Comparison of ENCODE assay signal across 28 cellular contexts in the genomic region with DNA sequence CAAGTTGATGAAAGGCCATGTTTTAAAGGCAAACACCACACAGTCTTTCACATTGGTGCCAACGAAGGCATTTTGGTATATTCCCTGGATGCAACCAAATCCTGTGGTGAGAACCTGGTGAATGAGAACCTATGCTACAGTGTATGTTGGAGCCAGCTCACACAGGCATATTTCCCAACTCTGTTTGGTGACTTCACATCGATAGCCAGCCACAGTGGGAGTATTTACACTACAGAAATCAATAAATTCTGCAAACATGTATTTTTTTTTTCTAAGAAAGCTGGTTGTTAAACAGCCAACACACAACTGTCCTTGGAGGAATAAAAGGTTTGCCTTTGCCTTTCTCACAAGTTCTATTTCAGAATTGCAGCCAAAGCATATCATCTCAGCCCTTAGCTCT.
"Had no signal": no experiment of that assay in that cellular context is flagged by ENCODE, and none has a peak within 500 bp of the region (broad histone marks: within the 10 kb centered on the region; RNA-seq: fewer than 3 reads in every experiment).

No MANE protein-coding gene starts in this region.

- H3K4me1 Mint-ChIP-seq: activated CD4-positive, alpha-beta memory T cell treated with anti-CD3 and anti-CD28 coated beads, Interleukin-2, amount 10 ng/mL, durations not matched to agents 7 days and 5 days; activated naive CD4-positive, alpha-beta T cell treated with anti-CD3 and anti-CD28 coated beads, Interleukin-2, amount 50 U/mL, for 24 hours; activated naive CD8-positive, alpha-beta T cell treated with anti-CD3 and anti-CD28 coated beads, Interleukin-2, amount 10 ng/mL, durations not matched to agents 7 days and 5 days; activated T-helper 17 cell treated with anti-CD3 and anti-CD28 coated beads, Interleukin-2, amount 50 U/mL, for 72 hours had no signal

- H3K4me3 ChIP-seq: Peyer's patch had no signal

- H3K36me3 Mint-ChIP-seq: activated naive CD4-positive, alpha-beta T cell treated with anti-CD3 and anti-CD28 coated beads, Interleukin-2, amount 50 U/mL, for 24 hours; activated naive CD8-positive, alpha-beta T cell treated with anti-CD3 and anti-CD28 coated beads, Interleukin-2, amount 10 ng/mL, durations not matched to agents 7 days and 5 days; brain had no signal

- H3K9me3 Mint-ChIP-seq: activated CD4-positive, alpha-beta memory T cell treated with anti-CD3 and anti-CD28 coated beads, Interleukin-2, amount 10 ng/mL, durations not matched to agents 7 days and 5 days; activated naive CD4-positive, alpha-beta T cell treated with anti-CD3 and anti-CD28 coated beads, Interleukin-2, amount 50 U/mL, for 24 hours; brain had no signal

- DNase-seq: activated CD4-positive, alpha-beta memory T cell treated with anti-CD3 and anti-CD28 coated beads, Interleukin-2, amount 10 ng/mL, durations not matched to agents 7 days and 5 days; activated CD4-positive, alpha-beta T cell treated with anti-CD3 and anti-CD28 coated beads for 1 hour; activated CD4-positive, alpha-beta T cell treated with anti-CD3 and anti-CD28 coated beads for 48 hours; activated CD4-positive, CD25-positive, alpha-beta regulatory T cell; activated effector memory CD4-positive, alpha-beta T cell treated with anti-CD3 and anti-CD28 coated beads, Interleukin-2, amount 50 U/mL, for 16 hours; activated naive CD4-positive, alpha-beta T cell; activated naive CD8-positive, alpha-beta T cell treated with anti-CD3 and anti-CD28 coated beads, Interleukin-2, amount 10 ng/mL, durations not matched to agents 7 days and 5 days; activated T-cell treated with anti-CD3 and anti-CD28 coated beads, Interleukin-2, amount 50 U/mL, for 1 hour; activated T-cell treated with anti-CD3 and anti-CD28 coated beads, Interleukin-2, amount 50 U/mL, for 72 hours; caudate nucleus; cerebellar nuclear complex; NCI-H1092 treated with DMSO at 0.1 percent for 48 hours; NCI-H1417; NCI-H1694; NCI-H1930; NCI-H2081 treated with DMSO at 0.1 percent for 48 hours; NCI-H345; NCI-H524 treated with DMSO at 0.1 percent for 48 hours; PC-3; Peyer's patch; RPMI8226; SHP77 treated with DMSO at 0.1 percent for 48 hours; T1000; WERI-Rb-1 had no signal

- H3K9me3 ChIP-seq: Peyer's patch had no signal

- H3K36me3 ChIP-seq: Peyer's patch, WERI-Rb-1 had no signal

- H3K4me3 Mint-ChIP-seq: activated CD4-positive, alpha-beta memory T cell treated with anti-CD3 and anti-CD28 coated beads, Interleukin-2, amount 10 ng/mL, durations not matched to agents 7 days and 5 days; activated naive CD4-positive, alpha-beta T cell treated with anti-CD3 and anti-CD28 coated beads, Interleukin-2, amount 50 U/mL, for 24 hours; activated naive CD8-positive, alpha-beta T cell treated with anti-CD3 and anti-CD28 coated beads, Interleukin-2, amount 10 ng/mL, durations not matched to agents 7 days and 5 days; activated T-cell treated with anti-CD3 and anti-CD28 coated beads, Interleukin-2, amount 50 U/mL, for 72 hours; activated T-helper 17 cell treated with anti-CD3 and anti-CD28 coated beads, Interleukin-2, amount 50 U/mL, for 72 hours; brain had no signal

- ATAC-seq: activated T-cell treated with anti-CD3 and anti-CD28 coated beads, Interleukin-2, amount 50 U/mL, for 72 hours; activated T-helper 17 cell treated with anti-CD3 and anti-CD28 coated beads, Interleukin-2, amount 50 U/mL, for 72 hours; PC-3 had no signal

- H3K4me1 ChIP-seq: Peyer's patch had no signal

- H3K27ac ChIP-seq: KMS-11, Peyer's patch, WERI-Rb-1 had no signal

- H3K27me3 Mint-ChIP-seq: activated CD4-positive, alpha-beta memory T cell treated with anti-CD3 and anti-CD28 coated beads, Interleukin-2, amount 10 ng/mL, durations not matched to agents 7 days and 5 days; activated naive CD4-positive, alpha-beta T cell treated with anti-CD3 and anti-CD28 coated beads, Interleukin-2, amount 50 U/mL, for 24 hours; activated naive CD8-positive, alpha-beta T cell treated with anti-CD3 and anti-CD28 coated beads, Interleukin-2, amount 10 ng/mL, durations not matched to agents 7 days and 5 days; activated T-helper 17 cell treated with anti-CD3 and anti-CD28 coated beads, Interleukin-2, amount 50 U/mL, for 72 hours; brain had no signal

- H3K4me2 ChIP-seq: KMS-11 had no signal

- H3K27ac Mint-ChIP-seq: activated CD4-positive, alpha-beta memory T cell treated with anti-CD3 and anti-CD28 coated beads, Interleukin-2, amount 10 ng/mL, durations not matched to agents 7 days and 5 days; activated naive CD4-positive, alpha-beta T cell treated with anti-CD3 and anti-CD28 coated beads, Interleukin-2, amount 50 U/mL, for 24 hours; activated naive CD8-positive, alpha-beta T cell treated with anti-CD3 and anti-CD28 coated beads, Interleukin-2, amount 10 ng/mL, durations not matched to agents 7 days and 5 days; activated T-cell treated with anti-CD3 and anti-CD28 coated beads, Interleukin-2, amount 50 U/mL, for 72 hours; activated T-helper 17 cell treated with anti-CD3 and anti-CD28 coated beads, Interleukin-2, amount 50 U/mL, for 72 hours; brain had no signal
